9 cellular contexts compared by ENCODE assay signal in the genomic region with DNA sequence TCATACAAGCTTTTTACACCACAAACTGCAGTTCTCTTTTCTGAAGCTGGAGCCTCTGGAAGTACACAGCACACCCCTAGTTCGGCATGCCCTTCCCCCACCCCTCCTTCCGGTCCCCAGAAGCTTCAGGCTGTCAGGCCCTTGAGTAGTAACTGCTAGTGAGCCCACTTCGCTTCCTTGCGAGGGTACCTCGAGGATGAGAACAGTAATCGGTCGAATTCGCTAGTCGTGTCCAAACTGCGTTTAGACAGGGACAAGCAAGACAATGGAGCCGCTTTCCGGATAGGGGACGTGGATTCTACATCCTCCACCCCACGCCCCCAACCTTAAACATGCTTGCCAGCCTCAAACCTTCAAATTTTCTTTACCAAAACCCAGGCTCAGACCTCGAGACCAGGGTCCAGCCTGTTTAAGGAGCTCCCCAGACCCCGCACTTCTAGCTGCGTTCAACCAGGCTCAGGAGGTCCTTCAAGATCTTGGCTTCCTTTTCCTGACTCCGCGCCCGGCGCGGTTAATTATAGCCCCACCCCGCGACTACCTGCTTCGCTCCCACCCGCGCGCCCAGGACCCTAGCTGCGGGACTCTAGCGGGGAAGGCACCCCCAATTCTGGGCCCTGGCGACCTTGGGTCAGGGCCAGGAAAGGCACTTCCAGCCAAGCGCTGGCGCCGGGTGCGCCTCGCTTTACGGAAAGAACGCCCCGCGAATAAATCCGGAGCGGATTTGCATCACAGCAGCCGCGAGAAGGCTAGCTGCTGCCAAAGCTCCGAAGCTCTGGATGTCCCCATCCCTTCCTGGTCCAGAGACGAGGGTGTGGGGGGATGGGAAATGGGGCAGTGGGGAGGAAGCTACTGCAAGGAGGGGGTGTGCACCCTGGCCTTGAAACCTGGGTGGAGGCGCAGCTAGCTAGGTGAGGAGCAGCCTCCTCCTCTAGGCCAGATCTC. TPM values are rescaled to one million over a fixed set of nuclear protein-coding genes. Genes with fewer than 3 reads are reported as not detected.
DNase-seq lines count a peak whose midpoint lies in the region; ATAC-seq and TF ChIP-seq lines count a peak whose summit lies in the region.
"Had no signal": no experiment of that assay in that cellular context is flagged by ENCODE, and none has a peak within 500 bp of the region (broad histone marks: within the 10 kb centered on the region; RNA-seq: fewer than 3 reads in every experiment).

No MANE protein-coding gene starts in this region.

- no peak for TF ChIP-seq CTCF in fibroblast of lung (conservative IDR thresholded peaks at IDR 0.05 in 1 of 2, IDR thresholded peaks at IDR 0.05 in 1 of 2; ENCODE audit: low read depth in 1 of 2, low read length in 2 of 2)

- ATAC-seq in HG03135 (IDR thresholded peaks at IDR 0.05; ENCODE audit: unreplicated experiment) = no peak

- peak overlapping the region; percentile 51 for H2AFZ ChIP-seq in fibroblast of lung (ENCODE audit: low read length)

- no peaks in the 10 kb centered on the region for H3K79me2 ChIP-seq in fibroblast of lung (ENCODE audit: control insufficient read depth, insufficient read depth, low read length)

- peak overlapping the region; percentile 64 for H3K4me2 ChIP-seq in fibroblast of lung (ENCODE audit: extremely low read depth, insufficient read depth, low read length)

- H4K20me1 ChIP-seq in fibroblast of lung (ENCODE audit: control insufficient read depth, extremely low read depth, insufficient read depth, low read length) = no peaks in the 10 kb centered on the region

- no peaks in the 10 kb centered on the region for H3K36me3 ChIP-seq in fibroblast of lung (ENCODE audit: control insufficient read depth, insufficient read depth, low read length)

- peaks cover 19% of the 10 kb centered on the region for H3K27me3 ChIP-seq in fibroblast of lung (ENCODE audit: control insufficient read depth, insufficient read depth, low read length)

- H3K9ac ChIP-seq in fibroblast of lung (ENCODE audit: insufficient read depth, low read length) = no peak overlapping the region

- no peaks in the 10 kb centered on the region for H3K9me3 ChIP-seq in fibroblast of lung (ENCODE audit: control insufficient read depth, insufficient read depth, low read depth, low read length)

- H3K4me3 ChIP-seq in fibroblast of lung (replicated peaks in 1 of 4; ENCODE audit: control extremely low read depth in 1 of 4, insufficient read depth in 1 of 4, low read depth in 3 of 4, low read length in 4 of 4) = peak overlapping the region; percentile 33 to 54 (median 38)

- H3K27ac ChIP-seq in fibroblast of lung (ENCODE audit: insufficient read depth, low read length) = no peak overlapping the region

- DNase-seq in activated gamma-delta T cell treated with Interleukin-2 at 50 U/mL for 16 hours (peak; percentile 55), activated gamma-delta T cell (lab: John Stamatoyannopoulos, UW) (no peak), activated T-cell treated with anti-CD3 and anti-CD28 coated beads for 4 hours (peak; percentile 17), fibroblast of lung (ENCODE audit: low read depth in 2 of 2) (peak in 1 of 2 donors; percentile 15), posterior cingulate gyrus (peak in 6 of 10 donors; percentile 21 to 90 (median 66)), NCI-H1105 treated with DMSO at 0.1 percent for 48 hours (lab: John Stamatoyannopoulos, UW) (no peak), RKO (ENCODE audit: low spot score) (no peak)

- intact Hi-C loops in posterior cingulate gyrus (cut with DNase I) = no loop called here

- H3K4me1 ChIP-seq in fibroblast of lung (ENCODE audit: control insufficient read depth, extremely low read depth, insufficient read depth, low read length) = no peaks in the 10 kb centered on the region

RNA-seq across cellular contexts. Expression of gene TSPAN1, which starts 8.1 kb away (rescaled TPM):
- 0.17 and 0.26 TPM in 2 replicates for total RNA-seq in fibroblast of lung
- polyA plus RNA-seq in fibroblast of lung = 0.91 and 0.94 TPM in 2 replicates
- polyA plus RNA-seq in fibroblast of lung (2012) = 0.09 and 0.24 TPM in 2 replicates
- polyA minus RNA-seq in fibroblast of lung (ENCODE audit: low replicate concordance) = not detected in 2 replicates
- total RNA-seq: Daoy had no signal

RNA-seq across cellular contexts. Expression of gene P3R3URF, which starts 9.5 kb away (rescaled TPM):
- total RNA-seq in fibroblast of lung = not detected in 2 replicates
- polyA plus RNA-seq in fibroblast of lung = not detected in 2 replicates
- polyA plus RNA-seq in fibroblast of lung (2012) = not detected in 2 replicates
- polyA minus RNA-seq in fibroblast of lung (ENCODE audit: low replicate concordance) = not detected in 2 replicates
- total RNA-seq: Daoy had no signal

RNA-seq across cellular contexts. Expression of gene POMGNT1, which starts 31.4 kb away (rescaled TPM):
- 36.7 and 51.7 TPM in 2 replicates for total RNA-seq in fibroblast of lung
- 42.2 and 47.6 TPM in 2 replicates for polyA plus RNA-seq in fibroblast of lung
- 48.7 and 60.2 TPM in 2 replicates for polyA plus RNA-seq in fibroblast of lung (2012)
- polyA minus RNA-seq in fibroblast of lung (ENCODE audit: low replicate concordance) = 62.4 and 93.8 TPM in 2 replicates

RNA-seq across cellular contexts. Expression of gene PIK3R3, which starts 34.4 kb away (rescaled TPM):
- total RNA-seq in fibroblast of lung = 1.8 and 3.3 TPM in 2 replicates
- 4.1 and 5.4 TPM in 2 replicates for polyA plus RNA-seq in fibroblast of lung
- polyA plus RNA-seq in fibroblast of lung (2012) = 4.7 and 5.4 TPM in 2 replicates
- 4.1 and 9.1 TPM in 2 replicates for polyA minus RNA-seq in fibroblast of lung (ENCODE audit: low replicate concordance)

RNA-seq across cellular contexts. Expression of gene LURAP1, which starts 36.3 kb away (rescaled TPM):
- 3.1 and 5.4 TPM in 2 replicates for total RNA-seq in fibroblast of lung
- 1.8 and 2.6 TPM in 2 replicates for polyA plus RNA-seq in fibroblast of lung
- 1.0 and 2.1 TPM in 2 replicates for polyA plus RNA-seq in fibroblast of lung (2012)
- polyA minus RNA-seq in fibroblast of lung (ENCODE audit: low replicate concordance) = 2.1 and 2.2 TPM in 2 replicates
- total RNA-seq: Daoy had no signal

Comparison
In these comparisons a context has a peak if more than half of its experiments do, and no peak if none do; other contexts are left out.
1. DNase-seq: peak in activated gamma-delta T cell treated with Interleukin-2 at 50 U/mL for 16 hours (single experiment), activated T-cell treated with anti-CD3 and anti-CD28 coated beads for 4 hours (single experiment) and posterior cingulate gyrus (6 of 10); none in activated gamma-delta T cell (single experiment), NCI-H1105 treated with DMSO at 0.1 percent for 48 hours (single experiment) and RKO (single experiment).